ENCODE assay signal across 30 cellular contexts in the genomic region with DNA sequence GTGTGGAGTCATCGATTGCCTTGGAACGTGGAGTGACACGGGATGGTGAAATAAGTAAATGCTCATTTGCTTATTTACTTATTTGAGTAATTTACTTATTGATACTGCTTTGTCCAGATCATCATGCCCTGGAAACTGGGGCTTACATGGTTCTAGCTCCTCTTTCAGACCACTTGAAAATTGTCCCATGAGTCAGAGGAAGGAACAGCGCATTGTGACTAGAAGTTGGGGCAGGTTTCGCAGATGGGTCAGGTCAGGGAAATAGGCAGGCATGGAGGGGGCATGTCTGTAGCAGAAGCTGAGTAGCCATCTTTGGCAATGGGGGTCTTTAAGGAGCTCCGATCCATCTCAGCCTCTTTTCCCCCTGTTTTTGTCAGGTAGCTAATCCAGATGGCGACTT.
DNase-seq lines count a peak whose midpoint lies in the region; ATAC-seq lines count a peak whose summit lies in the region.
"Had no signal": no experiment of that assay in that cellular context is flagged by ENCODE, and none has a peak within 500 bp of the region (broad histone marks: within the 10 kb centered on the region; RNA-seq: fewer than 3 reads in every experiment).

No MANE protein-coding gene starts in this region.

- WGBS in mesendoderm (ENCODE audit: extremely low coverage, insufficient coverage, low lambda C conversion rate): no CpG with 5 or more reads among the region's 7 CpGs

- no peaks in the 10 kb centered on the region for H3K27me3 ChIP-seq in mesendoderm (ENCODE audit: insufficient read depth, low read length, poor library complexity)
- H3K27me3 ChIP-seq: adrenal gland, ovary, tibial artery had no signal

- no peak overlapping the region for H3K56ac ChIP-seq in mesendoderm (ENCODE audit: low read length)

- H2AK5ac ChIP-seq in mesendoderm (ENCODE audit: low read length): no peak overlapping the region

- no peak for DNase-seq in activated naive CD4-positive, alpha-beta T cell treated with Interleukin-2 at 50 U/mL for 16 hours
- DNase-seq in medulla oblongata (ENCODE audit: extremely low spot score) (no peak), mesendoderm (no peak)
- no peak for DNase-seq in stimulated activated CD4-positive, alpha-beta T cell treated with anti-CD3 and anti-CD28 coated beads, Interleukin-15, amount 100 ng/mL, for 24 hours
- DNase-seq: activated B cell treated with CpG ODN at 0.5 μM for 24 hours; activated CD4-positive, alpha-beta memory T cell treated with anti-CD3 and anti-CD28 coated beads for 36 hours; activated effector memory CD4-positive, alpha-beta T cell treated with Interleukin-2 at 50 U/mL for 16 hours; adrenal gland; Caco-2; cerebellar nuclear complex; DMS79; left ventricle myocardium inferior; NCI-H1417; NCI-H2081; NCI-H226; nephron progenitor cell; ovary; retina; SIG-M5; T1000; tibial artery had no signal

- H3K4me3 ChIP-seq in mesendoderm (ENCODE audit: low read length): no peak overlapping the region
- H3K4me3 ChIP-seq: A549, adrenal gland, K562, left ventricle myocardium inferior, ovary, skin epidermis, tibial artery had no signal

- no peak overlapping the region for H2BK120ac ChIP-seq in mesendoderm (ENCODE audit: low read depth, low read length)

- no peak overlapping the region for H3K9ac ChIP-seq in mesendoderm (ENCODE audit: low read length)

- H3K4ac ChIP-seq in mesendoderm (ENCODE audit: low read depth, low read length): no peak overlapping the region

- H3K36me3 Mint-ChIP-seq in activated naive CD4-positive, alpha-beta T cell treated with anti-CD3 and anti-CD28 coated beads, Interleukin-2, amount 50 U/mL, for 24 hours: peaks cover 15% of the 10 kb centered on the region
- H3K36me3 Mint-ChIP-seq in activated T-helper 17 cell treated with anti-CD3 and anti-CD28 coated beads, Interleukin-2, amount 50 U/mL, for 72 hours (ENCODE audit: low read depth): peaks cover 87% of the 10 kb centered on the region
- H3K36me3 Mint-ChIP-seq in stimulated activated naive CD8-positive, alpha-beta T cell treated with anti-CD3 and anti-CD28 coated beads, Interleukin-15, Interleukin-2, amounts not matched to agents 100 ng/mL and 50 ng/mL, for 24 hours (ENCODE audit: low read depth): peaks cover 64% of the 10 kb centered on the region

- no peak overlapping the region for H2BK15ac ChIP-seq in mesendoderm (replicated peaks; ENCODE audit: low read depth)

- no peaks in the 10 kb centered on the region for H3K79me1 ChIP-seq in mesendoderm (ENCODE audit: low read length)

- no peak overlapping the region for H3K4me2 ChIP-seq in mesendoderm (ENCODE audit: low read length)
- H3K4me2 ChIP-seq: A549 had no signal

- H3K36me3 ChIP-seq in mesendoderm (ENCODE audit: control insufficient read depth, insufficient read depth, low read length): peaks cover 5% of the 10 kb centered on the region
- H3K36me3 ChIP-seq: ovary had no signal

- H3K27ac ChIP-seq in mesendoderm (ENCODE audit: low read depth, low read length): no peak overlapping the region
- H3K27ac ChIP-seq: A549, adrenal gland, left ventricle myocardium inferior, ovary, skin epidermis, tibial artery had no signal

- H4K5ac ChIP-seq in mesendoderm (ENCODE audit: low read length): no peak overlapping the region

- peaks cover 5% of the 10 kb centered on the region for H3K4me1 ChIP-seq in mesendoderm (ENCODE audit: control insufficient read depth, low read depth, low read length)
- H3K4me1 ChIP-seq: A549, adrenal gland, tibial artery had no signal

- H2BK5ac ChIP-seq in mesendoderm (ENCODE audit: low read length): no peak overlapping the region

- peak; percentile 9 for ATAC-seq in GM21786 (IDR thresholded peaks at IDR 0.05; ENCODE audit: unreplicated experiment)
- peak; percentile 65 for ATAC-seq in activated T-helper 17 cell treated with anti-CD3 and anti-CD28 coated beads, Interleukin-2, amount 50 U/mL, for 72 hours (replicated peaks)
- ATAC-seq: A549, K562, Panc1 had no signal

- H3K4me3 Mint-ChIP-seq in activated naive CD4-positive, alpha-beta T cell treated with anti-CD3 and anti-CD28 coated beads, Interleukin-2, amount 50 U/mL, for 24 hours: no peak overlapping the region
- no peak overlapping the region for H3K4me3 Mint-ChIP-seq in activated T-helper 17 cell treated with anti-CD3 and anti-CD28 coated beads, Interleukin-2, amount 50 U/mL, for 72 hours
- H3K4me3 Mint-ChIP-seq in stimulated activated naive CD8-positive, alpha-beta T cell treated with anti-CD3 and anti-CD28 coated beads, Interleukin-15, Interleukin-2, amounts not matched to agents 100 ng/mL and 50 ng/mL, for 24 hours: no peak overlapping the region
- H3K4me3 Mint-ChIP-seq: activated B cell treated with CpG ODN at 0.5 μM for 24 hours; activated CD4-positive, alpha-beta memory T cell treated with anti-CD3 and anti-CD28 coated beads for 36 hours; brain; nephron progenitor cell had no signal

- H3K79me2 ChIP-seq in mesendoderm (ENCODE audit: control insufficient read depth, insufficient read depth, low read length): no peaks in the 10 kb centered on the region

- no peak overlapping the region for H3K23ac ChIP-seq in mesendoderm (ENCODE audit: low read length)

- no peak overlapping the region for H3K18ac ChIP-seq in mesendoderm (ENCODE audit: low read length)

- H3K27me3 Mint-ChIP-seq in activated naive CD4-positive, alpha-beta T cell treated with anti-CD3 and anti-CD28 coated beads, Interleukin-2, amount 50 U/mL, for 24 hours: no peaks in the 10 kb centered on the region
- no peaks in the 10 kb centered on the region for H3K27me3 Mint-ChIP-seq in activated T-helper 17 cell treated with anti-CD3 and anti-CD28 coated beads, Interleukin-2, amount 50 U/mL, for 72 hours
- H3K27me3 Mint-ChIP-seq in stimulated activated naive CD8-positive, alpha-beta T cell treated with anti-CD3 and anti-CD28 coated beads, Interleukin-15, Interleukin-2, amounts not matched to agents 100 ng/mL and 50 ng/mL, for 24 hours: no peaks in the 10 kb centered on the region
- H3K27me3 Mint-ChIP-seq: activated B cell treated with CpG ODN at 0.5 μM for 24 hours; activated CD4-positive, alpha-beta memory T cell treated with anti-CD3 and anti-CD28 coated beads for 36 hours had no signal

- H4K8ac ChIP-seq in mesendoderm (ENCODE audit: low read depth, low read length): no peak overlapping the region

- peaks cover 33% of the 10 kb centered on the region for H3K4me1 Mint-ChIP-seq in activated naive CD4-positive, alpha-beta T cell treated with anti-CD3 and anti-CD28 coated beads, Interleukin-2, amount 50 U/mL, for 24 hours
- H3K4me1 Mint-ChIP-seq in activated T-helper 17 cell treated with anti-CD3 and anti-CD28 coated beads, Interleukin-2, amount 50 U/mL, for 72 hours: peaks cover 27% of the 10 kb centered on the region
- peaks cover 24% of the 10 kb centered on the region for H3K4me1 Mint-ChIP-seq in stimulated activated naive CD8-positive, alpha-beta T cell treated with anti-CD3 and anti-CD28 coated beads, Interleukin-15, Interleukin-2, amounts not matched to agents 100 ng/mL and 50 ng/mL, for 24 hours (ENCODE audit: low read depth)

- H3K27ac Mint-ChIP-seq in activated naive CD4-positive, alpha-beta T cell treated with anti-CD3 and anti-CD28 coated beads, Interleukin-2, amount 50 U/mL, for 24 hours: peak overlapping the region; percentile 80
- H3K27ac Mint-ChIP-seq in activated T-helper 17 cell treated with anti-CD3 and anti-CD28 coated beads, Interleukin-2, amount 50 U/mL, for 72 hours: no peak overlapping the region
- peak overlapping the region; percentile 62 for H3K27ac Mint-ChIP-seq in stimulated activated naive CD8-positive, alpha-beta T cell treated with anti-CD3 and anti-CD28 coated beads, Interleukin-15, Interleukin-2, amounts not matched to agents 100 ng/mL and 50 ng/mL, for 24 hours
- H3K27ac Mint-ChIP-seq: activated B cell treated with CpG ODN at 0.5 μM for 24 hours; activated CD4-positive, alpha-beta memory T cell treated with anti-CD3 and anti-CD28 coated beads for 36 hours; brain; nephron progenitor cell had no signal

- no peaks in the 10 kb centered on the region for H3K9me3 Mint-ChIP-seq in activated naive CD4-positive, alpha-beta T cell treated with anti-CD3 and anti-CD28 coated beads, Interleukin-2, amount 50 U/mL, for 24 hours
- no peaks in the 10 kb centered on the region for H3K9me3 Mint-ChIP-seq in activated T-helper 17 cell treated with anti-CD3 and anti-CD28 coated beads, Interleukin-2, amount 50 U/mL, for 72 hours
- no peaks in the 10 kb centered on the region for H3K9me3 Mint-ChIP-seq in stimulated activated naive CD8-positive, alpha-beta T cell treated with anti-CD3 and anti-CD28 coated beads, Interleukin-15, Interleukin-2, amounts not matched to agents 100 ng/mL and 50 ng/mL, for 24 hours
- H3K9me3 Mint-ChIP-seq: activated B cell treated with CpG ODN at 0.5 μM for 24 hours; activated CD4-positive, alpha-beta memory T cell treated with anti-CD3 and anti-CD28 coated beads for 36 hours; brain; nephron progenitor cell had no signal
